8 cellular contexts compared by ENCODE assay signal in genomic region chr12:68808388-68809189, GRCh38.
DNase-seq lines count a peak whose midpoint lies in the region; ATAC-seq and TF ChIP-seq lines count a peak whose summit lies in the region.

No MANE protein-coding gene starts in this region.

- H3K27me3 ChIP-seq in layer of hippocampus (ENCODE audit: control insufficient read depth, insufficient read depth, low read length) = no peaks in the 10 kb centered on the region

- TF ChIP-seq POLR2A in GM19099 (IDR thresholded peaks at IDR 0.05; ENCODE audit: extremely low read depth, insufficient read length, low read depth) = peak; percentile 92

- ATAC-seq in HG03378 (IDR thresholded peaks at IDR 0.05; ENCODE audit: unreplicated experiment) = peak; percentile 71

- DNase-seq in AML-193 (lab: John Stamatoyannopoulos, UW) (peak; percentile 49 to 64), NCI-H446 (lab: John Stamatoyannopoulos, UW) (peak; percentile 51 to 68)
- DNase-seq in activated CD4-positive, alpha-beta T cell treated with anti-CD3 and anti-CD28 coated beads for 24 hours (ENCODE audit: low read depth in 2 of 2) = peak; percentile 35 to 38
- peak; percentile 28 to 45 (median 40) for DNase-seq in stimulated activated CD4-positive, alpha-beta T cell treated with anti-CD3 and anti-CD28 coated beads, Interleukin-1b, Interleukin-23, amount 100 ng/mL, for 24 hours (ENCODE audit: low read depth in 4 of 4, low spot score in 1 of 4)

- peak overlapping the region; percentile 94 for H3K27ac ChIP-seq in cingulate gyrus (ENCODE audit: low read depth, low read length)
- peak overlapping the region; percentile 97 for H3K27ac ChIP-seq in layer of hippocampus (ENCODE audit: low read depth, low read length)

Comparison
In these comparisons a context has a peak if more than half of its experiments do, and no peak if none do; other contexts are left out.
1. Peak in every context shown above with its lines: DNase-seq, ATAC-seq and H3K27ac ChIP-seq.